Comparison of ENCODE assay signal across 8 cellular contexts in the genomic region with DNA sequence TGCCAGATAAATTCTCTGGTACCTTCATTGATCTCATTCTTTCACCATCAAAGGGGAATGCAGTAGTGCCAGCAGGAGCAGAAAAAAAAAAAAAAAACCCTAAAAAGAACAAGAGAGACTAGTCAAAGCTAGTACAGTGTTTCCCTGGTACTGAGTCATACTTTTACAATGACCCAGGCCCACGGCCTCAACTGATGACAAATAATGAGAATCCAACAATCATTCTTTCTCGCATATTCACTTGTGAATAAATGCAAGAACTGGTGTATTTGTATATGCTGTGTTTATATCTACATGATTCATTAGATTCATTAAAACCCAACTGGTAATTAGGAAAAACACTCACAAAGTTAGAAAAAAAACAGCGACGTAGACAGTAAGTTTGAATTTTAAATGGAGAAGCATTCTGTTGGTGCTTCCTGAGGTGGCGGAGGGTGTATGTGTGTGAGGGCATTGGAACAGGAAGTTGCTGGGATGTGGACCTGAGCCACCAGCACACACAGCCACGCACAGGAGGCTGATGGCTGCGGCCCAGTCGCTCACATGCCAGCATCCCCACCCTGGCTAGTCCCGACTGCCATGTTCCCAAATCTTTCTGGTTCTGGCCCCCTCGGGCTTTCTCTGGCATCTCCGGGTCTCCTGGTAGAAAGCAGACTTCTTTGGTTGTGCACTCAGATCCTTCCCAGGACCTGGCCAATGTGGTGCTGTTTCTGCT.
DNase-seq lines count a peak whose midpoint lies in the region; ATAC-seq and TF ChIP-seq lines count a peak whose summit lies in the region.

No MANE protein-coding gene starts in this region.

- H3K4me1 ChIP-seq in psoas muscle: peaks cover 15% of the 10 kb centered on the region

- ATAC-seq in HG03457 (IDR thresholded peaks at IDR 0.05; ENCODE audit: unreplicated experiment) (peak; percentile 45), psoas muscle (no peak)

- H3K27me3 ChIP-seq in psoas muscle (ENCODE audit: insufficient read depth in 3 of 3, low read length in 2 of 3): no peaks in the 10 kb centered on the region

- no peak for TF ChIP-seq CTCF in psoas muscle (IDR thresholded peaks at IDR 0.05)

- intact Hi-C loops in psoas muscle (cut with DNase I): no loop called here

- 66 to 80% (median 74%) methylated on average over 11 of the region's 11 CpGs for WGBS in psoas muscle, 3 donors

- H3K4me3 ChIP-seq in psoas muscle: no peak overlapping the region

- H3K36me3 ChIP-seq in psoas muscle (ENCODE audit: insufficient read depth in 1 of 2, low read depth in 1 of 2): no peaks in the 10 kb centered on the region

- no peaks in the 10 kb centered on the region for H3K9me3 ChIP-seq in psoas muscle

- no peak overlapping the region for H3K27ac ChIP-seq in psoas muscle

- peak; percentile 75 for DNase-seq in AG20443 (ENCODE audit: low spot score)
- peak; percentile 36 for DNase-seq in GM19240 (ENCODE audit: insufficient read length, low spot score)
- peak; percentile 30 for DNase-seq in activated T-cell treated with anti-CD3 and anti-CD28 coated beads for 48 hours (ENCODE audit: low read depth)
- DNase-seq in lung microvascular endothelial cell (ENCODE audit: low read depth in 2 of 2): peak; percentile 83 to 85
- no peak for DNase-seq in psoas muscle
- no peak for DNase-seq in D341Med (ENCODE audit: low spot score)
- DNase-seq in middle frontal gyrus (ENCODE audit: extremely low spot score, low spot score): no peak

Comparison
In these comparisons a context has a peak if more than half of its experiments do, and no peak if none do; other contexts are left out.
1. DNase-seq: peak in AG20443 (single experiment), GM19240 (single experiment), activated T-cell treated with anti-CD3 and anti-CD28 coated beads for 48 hours (single experiment) and lung microvascular endothelial cell (2 of 2); none in psoas muscle (0 of 2), D341Med (single experiment) and middle frontal gyrus (single experiment).